8 cellular contexts compared by ENCODE assay signal in genomic region chr17:27457405-27457730, GRCh38. TPM values are rescaled to one million over a fixed set of nuclear protein-coding genes. Genes with fewer than 3 reads are reported as not detected.
A peak's percentile ranks its signal among the peaks of the same experiment; 100 is the strongest.
DNase-seq lines count a peak whose midpoint lies in the region; ATAC-seq, FAIRE-seq and TF ChIP-seq lines count a peak whose summit lies in the region.

No MANE protein-coding gene starts in this region.

- FAIRE-seq in K562 (lab: Jason Lieb, UNC), result no peak

- TF ChIP-seq EP300 in K562 (IDR thresholded peaks at IDR 0.05; ENCODE audit: low read length), result no peak

- peaks cover 50 to 54% of the 10 kb centered on the region in 2 experiments for H3K4me1 ChIP-seq in K562 (replicated peaks in 1 of 2; ENCODE audit: control insufficient read depth in 2 of 2, insufficient read depth in 2 of 2, low read length in 2 of 2)
- peaks cover 0 to 13% of the 10 kb centered on the region in 2 donors for H3K4me1 ChIP-seq in lung (ENCODE audit: control insufficient read depth in 2 of 2, insufficient read depth in 2 of 2, low read length in 2 of 2)
- peaks cover 0 to 25% (median 18%) of the 10 kb centered on the region in 4 donors for H3K4me1 ChIP-seq in tibial artery

- DNase-seq in activated T-cell treated with anti-CD3 and anti-CD28 coated beads, Interleukin-2, amount 50 U/mL, for 4 hours, result no peak
- no peak for DNase-seq in activated T-cell treated with anti-CD3 and anti-CD28 coated beads, Interleukin-2, amount 50 U/mL, for 1 hour
- DNase-seq in K562 (ENCODE audit: extremely low read depth in 1 of 4, low spot score in 3 of 4) (no peak), lung (ENCODE audit: low spot score) (no peak), tibial artery (no peak), NCI-H2227 (lab: John Stamatoyannopoulos, UW; ENCODE audit: unreplicated experiment) (no peak), activated gamma-delta T cell (lab: John Stamatoyannopoulos, UW) (no peak), NCI-H2171 (lab: John Stamatoyannopoulos, UW) (no peak)

- H3K27ac ChIP-seq in K562 (ENCODE audit: extremely low read depth, low read depth, low read length), result peak overlapping the region; percentile 16; the same call in 2 of the 3 replicates
- no peak overlapping the region for H3K27ac ChIP-seq in lung (ENCODE audit: low read depth in 1 of 2, low read length in 1 of 2)
- peak overlapping the region; percentile 87 to 95 for H3K27ac ChIP-seq in tibial artery

- peaks cover 11% of the 10 kb centered on the region; the same call in 1 of the 3 replicates for H3K36me3 ChIP-seq in K562 (ENCODE audit: control insufficient read depth, insufficient read depth, low read length)
- no peaks in the 10 kb centered on the region for H3K36me3 ChIP-seq in lung (ENCODE audit: control insufficient read depth in 2 of 2, insufficient read depth in 2 of 2, low read length in 2 of 2)
- H3K36me3 ChIP-seq in tibial artery, result no peaks in the 10 kb centered on the region

- no peak for TF ChIP-seq CTCF in K562 (IDR thresholded peaks at IDR 0.05 in 2 of 3, conservative IDR thresholded peaks at IDR 0.05 in 1 of 3; ENCODE audit: insufficient read depth in 2 of 3, low read depth in 1 of 3, low read length in 3 of 3)
- no peak for TF ChIP-seq CTCF in lung (IDR thresholded peaks at IDR 0.05; ENCODE audit: control extremely low read depth, extremely low read depth)
- TF ChIP-seq CTCF in tibial artery (IDR thresholded peaks at IDR 0.05), result no peak

- H3K27me3 Mint-ChIP-seq in activated T-cell treated with anti-CD3 and anti-CD28 coated beads, Interleukin-2, amount 50 U/mL, for 4 hours (ENCODE audit: low read depth), result no peaks in the 10 kb centered on the region

- H3K4me3 ChIP-seq in K562, result peak overlapping the region; percentile 88
- H3K4me3 ChIP-seq in lung, result peak overlapping the region; percentile 72
- peak overlapping the region; percentile 83 to 95 for H3K4me3 ChIP-seq in tibial artery

- no peak for TF ChIP-seq POLR2A in K562 (conservative IDR thresholded peaks at IDR 0.05)

- 2% methylated on average over 7 of the region's 7 CpGs for WGBS in K562 (ENCODE audit: insufficient coverage, low coverage, missing lambda C conversion rate)
- 9 to 13% methylated on average over 7 of the region's 7 CpGs for WGBS in lung, 2 donors

- no peaks in the 10 kb centered on the region for H3K9me3 Mint-ChIP-seq in activated T-cell treated with anti-CD3 and anti-CD28 coated beads, Interleukin-2, amount 50 U/mL, for 4 hours

- H2AFZ ChIP-seq in K562 (ENCODE audit: low read depth, low read length), result no peak overlapping the region

- no peak for TF ChIP-seq RAD21 in K562 (CRISPR knock-in tag; conservative IDR thresholded peaks at IDR 0.05 in 1 of 2, IDR thresholded peaks at IDR 0.05 in 1 of 2)

- H3K27me3 ChIP-seq in K562 (ENCODE audit: control insufficient read depth in 2 of 2, insufficient read depth in 2 of 2, low read length in 2 of 2), result no peaks in the 10 kb centered on the region
- no peaks in the 10 kb centered on the region for H3K27me3 ChIP-seq in lung (ENCODE audit: control insufficient read depth, insufficient read depth)
- no peaks in the 10 kb centered on the region for H3K27me3 ChIP-seq in tibial artery

- H3K79me2 ChIP-seq in K562 (ENCODE audit: control insufficient read depth, insufficient read depth, low read length), result peaks cover 59% of the 10 kb centered on the region

- peaks cover 33% of the 10 kb centered on the region for H3K4me1 Mint-ChIP-seq in activated T-cell treated with anti-CD3 and anti-CD28 coated beads, Interleukin-2, amount 50 U/mL, for 4 hours (ENCODE audit: low read depth)

- ATAC-seq in activated T-cell treated with anti-CD3 and anti-CD28 coated beads, Interleukin-2, amount 50 U/mL, for 4 hours, result no peak
- no peak for ATAC-seq in K562
- ATAC-seq in lung (ENCODE audit: insufficient read depth, low FRiP score), result no peak

- no TSS peak for BruUV-seq in K562 (replicated peaks; lab: Mats Ljungman, UMichigan)

- POLR2A ChIA-PET in K562 (lab: Yijun Ruan, JAX), result interaction anchor here (0.7 to 5.4 kb wide), 11 partner anchors 8 to 370 kb away, joined by 3 to 40 read pairs (median 3); no protein-coding TSS in a partner anchor

- peak overlapping the region; percentile 86 for H3K4me2 ChIP-seq in K562 (ENCODE audit: insufficient read depth, low read length)

- H3K9ac ChIP-seq in K562 (ENCODE audit: insufficient read depth in 1 of 2, low read depth in 2 of 2, low read length in 2 of 2), result peak overlapping the region; percentile 71 to 95

- intact Hi-C loops in K562 (cut with micrococcal nuclease), result loop anchor here (2.0 to 10.0 kb wide), 5 partner anchors 35 to 213 kb away; no protein-coding TSS in a partner anchor
- intact Hi-C loops in tibial artery (cut with DNase I; ENCODE audit: low total_unique reads), result loop anchor here (5.0 to 10.0 kb wide), 3 partner anchors 35 to 137 kb away; no protein-coding TSS in a partner anchor

- H3K4me3 Mint-ChIP-seq in activated T-cell treated with anti-CD3 and anti-CD28 coated beads, Interleukin-2, amount 50 U/mL, for 4 hours, result peak overlapping the region; percentile 86

- peaks cover 4% of the 10 kb centered on the region for H3K36me3 Mint-ChIP-seq in activated T-cell treated with anti-CD3 and anti-CD28 coated beads, Interleukin-2, amount 50 U/mL, for 4 hours (ENCODE audit: insufficient read depth)

- CTCF ChIA-PET in K562 (lab: Yijun Ruan, JAX; ENCODE audit: low intra/inter-chr PET ratio), result no interaction called here

- peaks cover 4% of the 10 kb centered on the region; the same call in 1 of the 2 replicates for H4K20me1 ChIP-seq in K562 (replicated peaks; ENCODE audit: control insufficient read depth, insufficient read depth, low read length)

- H3K9me1 ChIP-seq in K562 (ENCODE audit: control insufficient read depth, insufficient read depth, low read length), result no peaks in the 10 kb centered on the region

- in situ Hi-C loops in K562 (cut with MboI), result no loop called here

- H3K9me3 ChIP-seq in K562 (replicated peaks; ENCODE audit: control insufficient read depth, insufficient read depth, low read depth, low read length) (no peaks in the 10 kb centered on the region), lung (ENCODE audit: control insufficient read depth in 2 of 2, insufficient read depth in 1 of 2, low read length in 1 of 2) (no peaks in the 10 kb centered on the region), tibial artery (no peaks in the 10 kb centered on the region)

TF ChIP-seq in K562, 482 proteins besides CTCF, POLR2A, EP300 and RAD21 (continues in another document):
- TF ChIP-seq TRIM25 (IDR thresholded peaks at IDR 0.05; ENCODE audit: borderline replicate concordance) (no peak), MAFG (tag; conservative IDR thresholded peaks at IDR 0.05) (0 out of 2 replicates have a peak, but pooled peaks have one; percentile 7), YBX1 (IDR thresholded peaks at IDR 0.05) (no peak), UBTF (IDR thresholded peaks at IDR 0.05; ENCODE audit: borderline replicate concordance in 1 of 2, low read depth in 2 of 2, low read length in 2 of 2) (0 out of 4 replicates have a peak, but pooled peaks of 1 of the 2 experiments have one; percentile 2)

RNA-seq across cellular contexts. Expression of gene KSR1, which starts 1.1 kb away (rescaled TPM):
- 10 to 100 TPM; 52.1 to 63.5 (median 56.8) TPM for total RNA-seq in activated T-cell treated with anti-CD3 and anti-CD28 coated beads, Interleukin-2, amount 50 U/mL, for 4 hours
- total RNA-seq in K562 (2011; cell fraction: chromatin; rRNA removed; ENCODE audit: low replicate concordance), result 221 and 371 TPM in 2 replicates
- 168 and 203 TPM in 2 replicates for total RNA-seq in K562 (2011; cell fraction: nucleolus; rRNA removed)
- total RNA-seq in K562 (2011; cell fraction: nucleoplasm; rRNA removed), result 226 and 236 TPM in 2 replicates
- total RNA-seq in K562 (2014; rRNA removed) (17.8 and 18.2 TPM in 2 replicates), K562 (2014; rRNA removed; fragmentation: Illumina TruSeq; extraction: Trizol) (14.7 and 18.4 TPM in 2 replicates), K562 (2015; rRNA removed; fragmentation: Illumina TruSeq; extraction: Trizol) (9.6 and 10.9 TPM in 2 replicates), K562 (2021) (48.0 and 51.7 TPM in 2 replicates), lung (10 to 100 TPM; 46.0 to 70.0 TPM)
- polyA plus RNA-seq in K562 (2011; rRNA removed) (16.4 and 20.2 TPM in 2 replicates), K562 (2014; fragmentation: Illumina TruSeq; extraction: Trizol) (36.9 and 38.0 TPM in 2 replicates), K562 (2014; fragmentation: Nextera tagmentation; extraction: Ambion mirVana) (1 to 10 TPM; 1.4 TPM), K562 (2014; rRNA removed) (29.4 and 33.6 TPM in 2 replicates), lung (10 to 100 TPM; 26.8 to 38.7 TPM)
- polyA plus RNA-seq in K562 (2011; cell fraction: cytosol; rRNA removed), result 9.1 and 16.1 TPM in 2 replicates
- 52.3 and 120 TPM in 2 replicates for polyA plus RNA-seq in K562 (2011; cell fraction: nucleus; rRNA removed)
- polyA plus RNA-seq in K562 (2012), result 27.7 and 56.2 TPM in 2 replicates
- 19.1 and 30.3 TPM in 2 replicates for polyA minus RNA-seq in K562 (2011; rRNA and poly(A)+ RNA removed)
- polyA minus RNA-seq in K562 (2011; cell fraction: cytosol; rRNA and poly(A)+ RNA removed), result 12.2 and 19.3 TPM in 2 replicates
- 31.8 and 39.9 TPM in 2 replicates for polyA minus RNA-seq in K562 (2011; cell fraction: nucleus; rRNA and poly(A)+ RNA removed)

Comparison
In these comparisons a context has a peak if more than half of its experiments do, and no peak if none do; other contexts are left out.
1. H3K27ac ChIP-seq: peak in K562 (single experiment) and tibial artery (2 of 2); none in lung (0 of 2).
2. Peak in every context shown above with its lines, with median percentiles within 50 percentile points of each other: H3K4me3 ChIP-seq.